In the genomic region with DNA sequence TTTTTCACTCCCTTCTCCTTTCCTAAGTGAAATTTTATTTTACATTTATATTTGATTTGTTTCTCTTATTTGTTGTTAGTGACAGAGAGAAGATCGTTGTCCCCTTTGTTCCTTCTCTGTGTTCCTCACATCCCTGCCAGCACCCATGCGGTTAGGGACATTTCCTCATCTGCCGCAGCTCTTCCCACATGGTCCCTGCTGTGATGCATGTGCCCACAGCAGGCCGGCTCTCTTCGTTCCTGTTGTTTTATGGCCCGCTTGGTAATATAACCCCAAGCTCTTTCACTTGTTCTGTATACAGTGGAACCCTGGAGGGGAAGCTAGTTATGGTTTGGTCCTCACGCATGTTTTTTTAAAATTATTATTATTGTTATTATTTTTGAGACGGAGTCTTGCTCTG, we compare ENCODE assay signal across 17 cellular contexts. TPM values are rescaled to one million over a fixed set of nuclear protein-coding genes. Genes with fewer than 3 reads are reported as not detected.
A peak's percentile ranks its signal among the peaks of the same experiment; 100 is the strongest.
DNase-seq lines count a peak whose midpoint lies in the region; ATAC-seq and TF ChIP-seq lines count a peak whose summit lies in the region.
"Had no signal": no experiment of that assay in that cellular context is flagged by ENCODE, and none has a peak within 500 bp of the region (broad histone marks: within the 10 kb centered on the region; RNA-seq: fewer than 3 reads in every experiment).

No MANE protein-coding gene starts in this region.

- H3K4me1 Mint-ChIP-seq in stimulated activated naive CD8-positive, alpha-beta T cell treated with anti-CD3 and anti-CD28 coated beads, Interleukin-15, amount 100 ng/mL, for 72 hours = peaks cover 9% of the 10 kb centered on the region

- H3K27me3 ChIP-seq in SJCRH30 = no peaks in the 10 kb centered on the region
- H3K27me3 ChIP-seq: BLaER1 treated with 17β-estradiol and CSF1 and Interleukin-3, amounts not matched to agents 10 nM and 100 nM; SJSA1 had no signal

- no peaks in the 10 kb centered on the region for H3K9me3 ChIP-seq in SJCRH30 (replicated peaks)
- H3K9me3 ChIP-seq: SJSA1 had no signal

- H3K27me3 Mint-ChIP-seq in stimulated activated naive CD8-positive, alpha-beta T cell treated with anti-CD3 and anti-CD28 coated beads, Interleukin-15, amount 100 ng/mL, for 72 hours = no peaks in the 10 kb centered on the region

- no peaks in the 10 kb centered on the region for H3K4me1 ChIP-seq in SJCRH30
- H3K4me1 ChIP-seq: SJSA1 had no signal

- H3K36me3 ChIP-seq in SJCRH30 = peaks cover 3% of the 10 kb centered on the region; the same call in 1 of the 2 replicates
- H3K36me3 ChIP-seq: BLaER1 treated with 17β-estradiol and CSF1 and Interleukin-3, amounts not matched to agents 10 nM and 100 nM; SJSA1 had no signal

- no peak overlapping the region for H3K27ac ChIP-seq in SJCRH30
- H3K27ac ChIP-seq: BLaER1 treated with 17β-estradiol and CSF1 and Interleukin-3, amounts not matched to agents 10 nM and 100 nM; RWPE1; SJSA1 had no signal

- in situ Hi-C loops in G401 (cut with HindIII; ENCODE audit: low sequenced_read_pairs) (no loop called here), astrocyte of the spinal cord (cut with HindIII; ENCODE audit: low sequenced_read_pairs) (no loop called here)

- no peak overlapping the region for H3K27ac Mint-ChIP-seq in stimulated activated naive CD8-positive, alpha-beta T cell treated with anti-CD3 and anti-CD28 coated beads, Interleukin-15, amount 100 ng/mL, for 72 hours

- DNase-seq in G401 (ENCODE audit: low spot score) = peak; percentile 25
- DNase-seq in MV-4-11 (lab: John Stamatoyannopoulos, UW) = peak; percentile 82
- DNase-seq in astrocyte of the spinal cord (ENCODE audit: low read depth, low spot score) = peak; percentile 12
- peak; percentile 21 for DNase-seq in iPS-NIHi11 (ENCODE audit: low spot score)
- no peak for DNase-seq in stimulated activated naive CD8-positive, alpha-beta T cell treated with anti-CD3 and anti-CD28 coated beads, Interleukin-15, amount 100 ng/mL, for 72 hours
- no peak for DNase-seq in activated CD4-positive, CD25-positive, alpha-beta regulatory T cell treated with anti-CD3 and anti-CD28 coated beads, Interleukin-2, amount 50 U/mL, for 72 hours
- no peak for DNase-seq in SJCRH30
- DNase-seq: DMS53, HCEC 1CT, KBM-7, NCI-H1092, NCI-H187, NCI-H526 had no signal

- H3K4me3 ChIP-seq in astrocyte of the spinal cord (ENCODE audit: low read depth, low read length) (no peak overlapping the region), SJCRH30 (no peak overlapping the region)
- H3K4me3 ChIP-seq: BLaER1 treated with 17β-estradiol and CSF1 and Interleukin-3, amounts not matched to agents 10 nM and 100 nM; SJSA1 had no signal

- TF ChIP-seq CTCF in astrocyte of the spinal cord (IDR thresholded peaks at IDR 0.05; ENCODE audit: low read depth, low read length) = no peak

- no peak overlapping the region for H3K4me3 Mint-ChIP-seq in stimulated activated naive CD8-positive, alpha-beta T cell treated with anti-CD3 and anti-CD28 coated beads, Interleukin-15, amount 100 ng/mL, for 72 hours

- ATAC-seq in stimulated activated naive CD8-positive, alpha-beta T cell treated with anti-CD3 and anti-CD28 coated beads, Interleukin-15, amount 100 ng/mL, for 72 hours = no peak
- no peak for ATAC-seq in GM18909 (IDR thresholded peaks at IDR 0.05; ENCODE audit: poor library complexity, unreplicated experiment)

- no peaks in the 10 kb centered on the region for H3K9me3 Mint-ChIP-seq in stimulated activated naive CD8-positive, alpha-beta T cell treated with anti-CD3 and anti-CD28 coated beads, Interleukin-15, amount 100 ng/mL, for 72 hours

RNA-seq across cellular contexts. Expression of a gene that starts 23.6 kb away (rescaled TPM):
- total RNA-seq in G401 (2014; rRNA removed; shearing (Covaris generic)) = 110 and 135 TPM in 2 replicates
- total RNA-seq in SJCRH30 (2014; rRNA removed; shearing (Covaris generic)) = 65.4 and 66.2 TPM in 2 replicates

RNA-seq across cellular contexts. Expression of a gene that starts 44.3 kb away (rescaled TPM):
- total RNA-seq in G401 (2014; rRNA removed; shearing (Covaris generic)) = 75.7 and 164 TPM in 2 replicates
- 76.8 and 84.0 TPM in 2 replicates for total RNA-seq in SJCRH30 (2014; rRNA removed; shearing (Covaris generic))

Comparison
In these comparisons a context has a peak if more than half of its experiments do, and no peak if none do; other contexts are left out.
1. DNase-seq: peak in G401 (single experiment), MV-4-11 (single experiment), astrocyte of the spinal cord (single experiment) and iPS-NIHi11 (single experiment); none in stimulated activated naive CD8-positive, alpha-beta T cell treated with anti-CD3 and anti-CD28 coated beads, Interleukin-15, amount 100 ng/mL, for 72 hours (0 of 2), activated CD4-positive, CD25-positive, alpha-beta regulatory T cell treated with anti-CD3 and anti-CD28 coated beads, Interleukin-2, amount 50 U/mL, for 72 hours (single experiment) and SJCRH30 (0 of 2).